ENCODE assay signal across 8 cellular contexts in genomic region chr16:87909203-87909935, GRCh38. TPM values are rescaled to one million over a fixed set of nuclear protein-coding genes. Genes with fewer than 3 reads are reported as not detected.
DNase-seq lines count a peak whose midpoint lies in the region; TF ChIP-seq lines count a peak whose summit lies in the region.
"Not testable (repeated sequence)": the region's sequence is repeated elsewhere in the genome, so short reads cannot be mapped to it uniquely, and the experiment has no call there.

No MANE protein-coding gene starts in this region.

- not testable (repeated sequence) for H3K4me1 ChIP-seq in ovary (ENCODE audit: insufficient read depth)
- peaks cover 0 to 25% (median 4%) of the 10 kb centered on the region in 4 donors for H3K4me1 ChIP-seq in tibial artery

- not testable (repeated sequence) for H3K27ac ChIP-seq in ovary, tibial artery

- not testable (repeated sequence) for H3K4me3 Mint-ChIP-seq in HFFc6
- peak overlapping the region; percentile 30 for H3K4me3 Mint-ChIP-seq in glutamatergic neuron (ENCODE audit: unreplicated experiment)

- not testable (repeated sequence) for H3K27me3 ChIP-seq in ovary
- H3K27me3 ChIP-seq in tibial artery: peaks cover 0 to 19% of the 10 kb centered on the region in 2 donors

- H3K9me3 Mint-ChIP-seq in HFFc6; glutamatergic neuron (ENCODE audit: unreplicated experiment): not testable (repeated sequence)

- not testable (repeated sequence) for H3K36me3 ChIP-seq in ovary, tibial artery

- peak; percentile 84 for DNase-seq in GM10266 (ENCODE audit: extremely low spot score)
- peak; percentile 42 for DNase-seq in HFFc6
- DNase-seq in NB4 (ENCODE audit: low read depth): peak; percentile 83
- DNase-seq in T follicular helper cell (ENCODE audit: low read depth): peak; percentile 67
- peak; percentile 84 for DNase-seq in activated naive CD4-positive, alpha-beta T cell treated with anti-CD3 and anti-CD28 coated beads, Interleukin-2, amount 50 U/mL, for 16 hours
- DNase-seq in glutamatergic neuron: peak; percentile 91
- DNase-seq in ovary: peak; percentile 57 to 84 (median 71)
- peak; percentile 70 to 87 for DNase-seq in tibial artery

- H3K27me3 Mint-ChIP-seq in HFFc6 (ENCODE audit: insufficient read depth): peaks cover 19% of the 10 kb centered on the region
- not testable (repeated sequence) for H3K27me3 Mint-ChIP-seq in glutamatergic neuron (ENCODE audit: unreplicated experiment)

- not testable (repeated sequence) for H3K4me3 ChIP-seq in NB4 (ENCODE audit: low read depth, low read length); ovary; tibial artery

- WGBS in ovary, 3 donors: 26 to 31% (median 30%) methylated on average over 35 to 36 of the region's 36 CpGs

- TF ChIP-seq CTCF in GM10266 (IDR thresholded peaks at IDR 0.05; ENCODE audit: control insufficient read depth, insufficient read depth, low read depth, missing control alignments) (peak; percentile 81), HFFc6 (IDR thresholded peaks at IDR 0.05) (peak; percentile 94), NB4 (IDR thresholded peaks at IDR 0.05; ENCODE audit: low read depth, low read length) (peak; percentile 89), glutamatergic neuron (IDR thresholded peaks at IDR 0.05; ENCODE audit: partially characterized antibody, unreplicated experiment) (peak; percentile 88), ovary (IDR thresholded peaks at IDR 0.05) (peak; percentile 64 to 77 (median 66)), tibial artery (IDR thresholded peaks at IDR 0.05) (peak; percentile 91 to 93)

- not testable (repeated sequence) for TF ChIP-seq POLR2A in NB4 (IDR thresholded peaks at IDR 0.05; ENCODE audit: extremely low read depth, insufficient read length); ovary (IDR thresholded peaks at IDR 0.05)

- TF ChIP-seq EP300 in ovary (IDR thresholded peaks at IDR 0.05): not testable (repeated sequence)

- intact Hi-C loops in ovary (cut with DNase I) (loop anchor here in 1 of 4 donors (5.0 kb wide), 1 partner anchor 57 kb away; no protein-coding TSS in a partner anchor), tibial artery (cut with DNase I; ENCODE audit: low total_unique reads) (loop anchor here (1.0 to 5.0 kb wide), 2 partner anchors 38 to 57 kb away; no protein-coding TSS in a partner anchor)

- H3K36me3 Mint-ChIP-seq in HFFc6 (ENCODE audit: low read depth); glutamatergic neuron (ENCODE audit: unreplicated experiment): not testable (repeated sequence)

- H3K9me3 ChIP-seq in ovary, tibial artery: not testable (repeated sequence)

- not testable (repeated sequence) for H3K27ac Mint-ChIP-seq in HFFc6
- peak overlapping the region; percentile 80 for H3K27ac Mint-ChIP-seq in glutamatergic neuron (ENCODE audit: unreplicated experiment)

- H3K4me1 Mint-ChIP-seq in HFFc6 (ENCODE audit: low read depth): not testable (repeated sequence)
- H3K4me1 Mint-ChIP-seq in glutamatergic neuron (ENCODE audit: low read depth, unreplicated experiment): peaks cover 10% of the 10 kb centered on the region

RNA-seq across cellular contexts. Expression of gene CA5A, which starts 27.0 kb away (rescaled TPM):
- total RNA-seq in HFFc6 (2021; fragmentation: NEBNext Ultra II Directional; extraction: Animal tissue kit (Norgen Biotek cat#: 25700)): not detected
- not detected for total RNA-seq in glutamatergic neuron (ENCODE audit: unreplicated experiment)
- not detected for total RNA-seq in ovary
- under 1 TPM; 0.02 to 0.05 TPM for polyA plus RNA-seq in ovary

RNA-seq across cellular contexts. Expression of gene SLC7A5, which starts 40.1 kb away (rescaled TPM):
- total RNA-seq in HFFc6 (2021; fragmentation: NEBNext Ultra II Directional; extraction: Animal tissue kit (Norgen Biotek cat#: 25700)): 100 to 1,000 TPM; 112 to 133 (median 124) TPM
- 205 TPM for total RNA-seq in glutamatergic neuron (ENCODE audit: unreplicated experiment)
- 10 to 100 TPM in 3 of 7 donors, 1 to 10 TPM in 4; 3.1 to 64.3 (median 9.2) TPM for total RNA-seq in ovary
- polyA plus RNA-seq in ovary: 10 to 100 TPM in 1 of 2 donors, 1 to 10 TPM in 1; 3.7 to 20.8 TPM

RNA-seq across cellular contexts. Expression of gene BANP, which starts 41.9 kb away (rescaled TPM):
- 10 to 100 TPM; 15.6 to 19.0 (median 16.2) TPM for total RNA-seq in HFFc6 (2021; fragmentation: NEBNext Ultra II Directional; extraction: Animal tissue kit (Norgen Biotek cat#: 25700))
- total RNA-seq in glutamatergic neuron (ENCODE audit: unreplicated experiment): 25.5 TPM
- total RNA-seq in ovary: 10 to 100 TPM; 22.2 to 48.6 (median 35.3) TPM
- 10 to 100 TPM; 14.8 to 20.7 TPM for polyA plus RNA-seq in ovary
